14 cellular contexts compared by ENCODE assay signal in genomic region chr7:47591655-47592572, GRCh38. TPM values are rescaled to one million over a fixed set of nuclear protein-coding genes. Genes with fewer than 3 reads are reported as not detected.
DNase-seq lines count a peak whose midpoint lies in the region; ATAC-seq and TF ChIP-seq lines count a peak whose summit lies in the region.
"Had no signal": no experiment of that assay in that cellular context is flagged by ENCODE, and none has a peak within 500 bp of the region (broad histone marks: within the 10 kb centered on the region; RNA-seq: fewer than 3 reads in every experiment).

No MANE protein-coding gene starts in this region.

- H3K9ac ChIP-seq in fibroblast of lung (ENCODE audit: insufficient read depth, low read length) = no peak overlapping the region
- no peak overlapping the region for H3K9ac ChIP-seq in neural progenitor cell

- H3K36me3 Mint-ChIP-seq in neural progenitor cell = no peaks in the 10 kb centered on the region
- peaks cover 0 to 5% (median 0%) of the 10 kb centered on the region in 3 donors for H3K36me3 Mint-ChIP-seq in naive thymus-derived CD8-positive, alpha-beta T cell

- H3K27ac Mint-ChIP-seq in neural progenitor cell = no peak overlapping the region
- H3K27ac Mint-ChIP-seq in naive thymus-derived CD8-positive, alpha-beta T cell = peak overlapping the region in 1 of 10 donors; percentile 46
- H3K27ac Mint-ChIP-seq: activated CD4-positive, alpha-beta T cell treated with anti-CD3 and anti-CD28 coated beads, Interleukin-2, amount 10 ng/mL, durations not matched to agents 24 days and 14 days had no signal

- no peak overlapping the region; the same call in 1 of the 2 replicates for H2AFZ ChIP-seq in PC-9
- H2AFZ ChIP-seq in fibroblast of lung (ENCODE audit: low read length) = no peak overlapping the region
- H2AFZ ChIP-seq in neural progenitor cell (replicated peaks) = peak overlapping the region; percentile 73

- 0 out of 2 replicates have a peak overlapping the region, but pooled peaks have one; percentile 6 for H3K4me3 ChIP-seq in PC-9
- no peak overlapping the region for H3K4me3 ChIP-seq in fibroblast of lung (replicated peaks in 1 of 4; ENCODE audit: control extremely low read depth in 1 of 4, insufficient read depth in 1 of 4, low read depth in 3 of 4, low read length in 4 of 4)
- no peak overlapping the region for H3K4me3 ChIP-seq in neural progenitor cell

- no peaks in the 10 kb centered on the region for H3K79me2 ChIP-seq in PC-9 (ENCODE audit: low read depth)
- H3K79me2 ChIP-seq in fibroblast of lung (ENCODE audit: control insufficient read depth, insufficient read depth, low read length) = no peaks in the 10 kb centered on the region
- no peaks in the 10 kb centered on the region for H3K79me2 ChIP-seq in neural progenitor cell (ENCODE audit: low read depth)

- H4K20me1 ChIP-seq in PC-9 (ENCODE audit: insufficient read depth) (no peaks in the 10 kb centered on the region), fibroblast of lung (ENCODE audit: control insufficient read depth, extremely low read depth, insufficient read depth, low read length) (no peaks in the 10 kb centered on the region), neural progenitor cell (ENCODE audit: low read depth) (no peaks in the 10 kb centered on the region)

- H3F3A ChIP-seq in PC-9 (ENCODE audit: insufficient read depth, low read depth) (peaks cover 50% of the 10 kb centered on the region), neural progenitor cell (ENCODE audit: low read depth) (no peaks in the 10 kb centered on the region)

- peak overlapping the region; percentile 59 for H3K4me2 ChIP-seq in PC-9
- peak overlapping the region; percentile 30 for H3K4me2 ChIP-seq in fibroblast of lung (ENCODE audit: extremely low read depth, insufficient read depth, low read length)
- H3K4me2 ChIP-seq in neural progenitor cell = no peak overlapping the region

- H3K4me1 ChIP-seq in PC-9 (replicated peaks; ENCODE audit: insufficient read depth) = peaks cover 59% of the 10 kb centered on the region
- H3K4me1 ChIP-seq in fibroblast of lung (ENCODE audit: control insufficient read depth, extremely low read depth, insufficient read depth, low read length) = peaks cover 10% of the 10 kb centered on the region
- peaks cover 9% of the 10 kb centered on the region for H3K4me1 ChIP-seq in neural progenitor cell

- H3K9me2 ChIP-seq in PC-9 (ENCODE audit: insufficient read depth) = no peaks in the 10 kb centered on the region

- H3K9me3 ChIP-seq in PC-9 (ENCODE audit: insufficient read depth, low read depth) = peaks cover 11% of the 10 kb centered on the region; the same call in 1 of the 2 replicates
- peaks cover 2% of the 10 kb centered on the region for H3K9me3 ChIP-seq in fibroblast of lung (ENCODE audit: control insufficient read depth, insufficient read depth, low read depth, low read length)
- H3K9me3 ChIP-seq in neural progenitor cell (ENCODE audit: low read depth) = no peaks in the 10 kb centered on the region

- no TSS peak for BruUV-seq in PC-9 (replicated peaks; lab: Mats Ljungman, UMichigan)

- POLR2A ChIA-PET in PC-9 (lab: Charles Lee; ENCODE audit: unreplicated experiment) = interaction anchor here (0.6 to 0.9 kb wide), 2 partner anchors 9 to 191 kb away, joined by 6 to 10 read pairs; no protein-coding TSS in a partner anchor
- POLR2A ChIA-PET in naive thymus-derived CD8-positive, alpha-beta T cell (lab: Charles Lee) = no interaction called here

- TF ChIP-seq CTCF in PC-9 (conservative IDR thresholded peaks at IDR 0.05) = no peak
- no peak for TF ChIP-seq CTCF in fibroblast of lung (conservative IDR thresholded peaks at IDR 0.05 in 1 of 2, IDR thresholded peaks at IDR 0.05 in 1 of 2; ENCODE audit: low read depth in 1 of 2, low read length in 2 of 2)
- TF ChIP-seq CTCF in neural progenitor cell (IDR thresholded peaks at IDR 0.05) = no peak

- CTCF ChIA-PET in PC-9 (lab: Charles Lee) = interaction anchor here (0.6 to 1.1 kb wide), 3 partner anchors 18 to 1456 kb away, joined by 3 to 4 read pairs (median 3); no protein-coding TSS in a partner anchor

- peaks cover 13% of the 10 kb centered on the region for H3K4me1 Mint-ChIP-seq in neural progenitor cell
- peaks cover 0 to 2% (median 1%) of the 10 kb centered on the region in 4 donors for H3K4me1 Mint-ChIP-seq in naive thymus-derived CD8-positive, alpha-beta T cell
- H3K4me1 Mint-ChIP-seq: activated CD4-positive, alpha-beta T cell treated with anti-CD3 and anti-CD28 coated beads, Interleukin-2, amount 10 ng/mL, durations not matched to agents 24 days and 14 days had no signal

- no peak overlapping the region for H3K4me3 Mint-ChIP-seq in neural progenitor cell
- no peak overlapping the region for H3K4me3 Mint-ChIP-seq in naive thymus-derived CD8-positive, alpha-beta T cell
- H3K4me3 Mint-ChIP-seq: activated CD4-positive, alpha-beta T cell treated with anti-CD3 and anti-CD28 coated beads, Interleukin-2, amount 10 ng/mL, durations not matched to agents 24 days and 14 days; neural crest cell had no signal

- H3K27me3 ChIP-seq in PC-9 (ENCODE audit: insufficient read depth, low read depth) (no peaks in the 10 kb centered on the region), fibroblast of lung (ENCODE audit: control insufficient read depth, insufficient read depth, low read length) (no peaks in the 10 kb centered on the region), neural progenitor cell (no peaks in the 10 kb centered on the region)

- peak overlapping the region; percentile 79 for H3K27ac ChIP-seq in PC-9
- H3K27ac ChIP-seq in fibroblast of lung (ENCODE audit: insufficient read depth, low read length) = no peak overlapping the region
- no peak overlapping the region for H3K27ac ChIP-seq in neural progenitor cell

- no peak for ATAC-seq in naive thymus-derived CD8-positive, alpha-beta T cell
- ATAC-seq in GM21619 (IDR thresholded peaks at IDR 0.05; ENCODE audit: unreplicated experiment) = no peak

- intact Hi-C loops in PC-9 (cut with micrococcal nuclease; ENCODE audit: unreplicated experiment) = loop anchor here (1.0 kb wide), 1 partner anchor 9 kb away; no protein-coding TSS in a partner anchor

- peaks cover 11% of the 10 kb centered on the region for H3K27me3 Mint-ChIP-seq in neural progenitor cell (ENCODE audit: insufficient read depth, low read depth)
- H3K27me3 Mint-ChIP-seq in naive thymus-derived CD8-positive, alpha-beta T cell = peaks cover 0 to 5% (median 0%) of the 10 kb centered on the region in 5 donors
- H3K27me3 Mint-ChIP-seq: activated CD4-positive, alpha-beta T cell treated with anti-CD3 and anti-CD28 coated beads, Interleukin-2, amount 10 ng/mL, durations not matched to agents 24 days and 14 days had no signal

- H3K36me3 ChIP-seq in PC-9 (ENCODE audit: low read depth) (no peaks in the 10 kb centered on the region), fibroblast of lung (ENCODE audit: control insufficient read depth, insufficient read depth, low read length) (no peaks in the 10 kb centered on the region), neural progenitor cell (no peaks in the 10 kb centered on the region)

- peak; percentile 77 for DNase-seq in AG20443 (ENCODE audit: low spot score)
- DNase-seq in PC-9 = peak; percentile 75 to 89
- peak; percentile 62 to 88 for DNase-seq in fibroblast of lung (ENCODE audit: low read depth in 2 of 2)
- DNase-seq in neural progenitor cell (ENCODE audit: low spot score) = peak; percentile 33
- no peak for DNase-seq in naive thymus-derived CD8-positive, alpha-beta T cell
- no peak for DNase-seq in DMS53 treated with DMSO at 0.1 percent for 48 hours (lab: John Stamatoyannopoulos, UW; ENCODE audit: unreplicated experiment)
- DNase-seq in SHP77 treated with DMSO at 0.1 percent for 48 hours (lab: John Stamatoyannopoulos, UW) = no peak
- DNase-seq: activated CD4-positive, alpha-beta T cell treated with anti-CD3 and anti-CD28 coated beads, Interleukin-2, amount 10 ng/mL, durations not matched to agents 24 days and 14 days; erythroblast; NCI-H1417; NCI-H82; stimulated activated CD8-positive, alpha-beta memory T cell treated with anti-CD3 and anti-CD28 coated beads, Interleukin-4, amount 100 ng/mL, for 48 hours had no signal

- H3K9me3 Mint-ChIP-seq in neural progenitor cell = no peaks in the 10 kb centered on the region
- peaks cover 0 to 17% (median 3%) of the 10 kb centered on the region in 9 donors for H3K9me3 Mint-ChIP-seq in naive thymus-derived CD8-positive, alpha-beta T cell
- H3K9me3 Mint-ChIP-seq: activated CD4-positive, alpha-beta T cell treated with anti-CD3 and anti-CD28 coated beads, Interleukin-2, amount 10 ng/mL, durations not matched to agents 24 days and 14 days; neural crest cell had no signal

RNA-seq across cellular contexts. Expression of gene TNS3, which starts 10.0 kb away (rescaled TPM):
- total RNA-seq in PC-9 (2021) (111 and 143 TPM in 2 replicates), fibroblast of lung (52.6 and 88.8 TPM in 2 replicates), neural progenitor cell (ENCODE audit: low replicate concordance) (15.0 and 21.8 TPM in 2 replicates)
- polyA plus RNA-seq in fibroblast of lung = 52.9 and 74.4 TPM in 2 replicates
- 54.7 and 86.1 TPM in 2 replicates for polyA plus RNA-seq in fibroblast of lung (2012)
- 200 and 269 TPM in 2 replicates for polyA minus RNA-seq in fibroblast of lung (ENCODE audit: low replicate concordance)
- 1 to 10 TPM; 1.2 to 1.6 TPM for total RNA-seq in naive thymus-derived CD8-positive, alpha-beta T cell
- not detected for polyA plus RNA-seq in naive thymus-derived CD8-positive, alpha-beta T cell

Comparison
In these comparisons a context has a peak if more than half of its experiments do, and no peak if none do; other contexts are left out.
1. DNase-seq: peak in AG20443 (single experiment), PC-9 (2 of 2), fibroblast of lung (2 of 2) and neural progenitor cell (single experiment); none in naive thymus-derived CD8-positive, alpha-beta T cell (0 of 10), DMS53 treated with DMSO at 0.1 percent for 48 hours (single experiment) and SHP77 treated with DMSO at 0.1 percent for 48 hours (single experiment).